In genomic region chr17:39001703-39002637, GRCh38 we compare ENCODE assay signal across 11 cellular contexts. TPM values are rescaled to one million over a fixed set of nuclear protein-coding genes. Genes with fewer than 3 reads are reported as not detected.
DNase-seq lines count a peak whose midpoint lies in the region; ATAC-seq and TF ChIP-seq lines count a peak whose summit lies in the region.
"Had no signal": no experiment of that assay in that cellular context is flagged by ENCODE, and none has a peak within 500 bp of the region (broad histone marks: within the 10 kb centered on the region; RNA-seq: fewer than 3 reads in every experiment).

No MANE protein-coding gene starts in this region.

- intact Hi-C loops in activated CD4-positive, alpha-beta memory T cell treated with anti-CD3 and anti-CD28 coated beads for 36 hours (cut with micrococcal nuclease), result no loop called here

- H3K4me3 Mint-ChIP-seq in activated CD4-positive, alpha-beta memory T cell treated with anti-CD3 and anti-CD28 coated beads for 36 hours, result no peak overlapping the region
- H3K4me3 Mint-ChIP-seq in activated CD4-positive, alpha-beta memory T cell treated with anti-CD3 and anti-CD28 coated beads, Interleukin-2, amount 10 ng/mL, durations not matched to agents 7 days and 5 days, result no peak overlapping the region
- H3K4me3 Mint-ChIP-seq: B cell, neural crest cell had no signal

- peak; percentile 24 for DNase-seq in activated CD4-positive, alpha-beta memory T cell treated with anti-CD3 and anti-CD28 coated beads for 36 hours
- no peak for DNase-seq in activated CD4-positive, alpha-beta memory T cell treated with anti-CD3 and anti-CD28 coated beads, Interleukin-2, amount 10 ng/mL, durations not matched to agents 7 days and 5 days
- DNase-seq in cardiac fibroblast (ENCODE audit: low read depth in 2 of 2), result peak; percentile 94 to 95
- no peak for DNase-seq in left lobe of liver (ENCODE audit: low spot score)
- DNase-seq in ureter (ENCODE audit: low spot score), result peak; percentile 79
- no peak for DNase-seq in HK-2 (ENCODE audit: unreplicated experiment)
- DNase-seq: activated CD8-positive, alpha-beta memory T cell treated with anti-CD3 and anti-CD28 coated beads for 24 hours had no signal

- peak overlapping the region; percentile 16 for H3K27ac Mint-ChIP-seq in activated CD4-positive, alpha-beta memory T cell treated with anti-CD3 and anti-CD28 coated beads for 36 hours
- no peak overlapping the region for H3K27ac Mint-ChIP-seq in activated CD4-positive, alpha-beta memory T cell treated with anti-CD3 and anti-CD28 coated beads, Interleukin-2, amount 10 ng/mL, durations not matched to agents 7 days and 5 days
- H3K27ac Mint-ChIP-seq: B cell had no signal

- H3K4me3 ChIP-seq in cardiac fibroblast (replicated peaks in 1 of 2; ENCODE audit: low read depth in 2 of 2, low read length in 2 of 2), result no peak overlapping the region

- H3K4me1 Mint-ChIP-seq in activated CD4-positive, alpha-beta memory T cell treated with anti-CD3 and anti-CD28 coated beads for 36 hours (ENCODE audit: low read depth), result peaks cover 23% of the 10 kb centered on the region
- peaks cover 18% of the 10 kb centered on the region for H3K4me1 Mint-ChIP-seq in activated CD4-positive, alpha-beta memory T cell treated with anti-CD3 and anti-CD28 coated beads, Interleukin-2, amount 10 ng/mL, durations not matched to agents 7 days and 5 days

- ATAC-seq in left lobe of liver, result peak; percentile 35
- no peak for ATAC-seq in GM19395 (IDR thresholded peaks at IDR 0.05; ENCODE audit: unreplicated experiment)
- ATAC-seq in GM19452 (IDR thresholded peaks at IDR 0.05; ENCODE audit: unreplicated experiment), result no peak

- H3K9me3 Mint-ChIP-seq in activated CD4-positive, alpha-beta memory T cell treated with anti-CD3 and anti-CD28 coated beads for 36 hours, result peaks cover 10% of the 10 kb centered on the region
- peaks cover 12% of the 10 kb centered on the region for H3K9me3 Mint-ChIP-seq in activated CD4-positive, alpha-beta memory T cell treated with anti-CD3 and anti-CD28 coated beads, Interleukin-2, amount 10 ng/mL, durations not matched to agents 7 days and 5 days

- H3K36me3 Mint-ChIP-seq in activated CD4-positive, alpha-beta memory T cell treated with anti-CD3 and anti-CD28 coated beads for 36 hours, result peaks cover 1% of the 10 kb centered on the region
- peaks cover 3% of the 10 kb centered on the region for H3K36me3 Mint-ChIP-seq in activated CD4-positive, alpha-beta memory T cell treated with anti-CD3 and anti-CD28 coated beads, Interleukin-2, amount 10 ng/mL, durations not matched to agents 7 days and 5 days (ENCODE audit: low read depth)

- H3K27me3 Mint-ChIP-seq in activated CD4-positive, alpha-beta memory T cell treated with anti-CD3 and anti-CD28 coated beads for 36 hours, result no peaks in the 10 kb centered on the region
- peaks cover 3% of the 10 kb centered on the region for H3K27me3 Mint-ChIP-seq in activated CD4-positive, alpha-beta memory T cell treated with anti-CD3 and anti-CD28 coated beads, Interleukin-2, amount 10 ng/mL, durations not matched to agents 7 days and 5 days

- CTCF ChIA-PET in activated CD4-positive, alpha-beta memory T cell treated with anti-CD3 and anti-CD28 coated beads for 36 hours (lab: Charles Lee), result interaction anchor here (0.6 kb wide), 1 partner anchor 17 kb away, joined by 3 read pairs; no protein-coding TSS in a partner anchor
- CTCF ChIA-PET in activated CD4-positive, alpha-beta memory T cell treated with anti-CD3 and anti-CD28 coated beads, Interleukin-2, amount 10 ng/mL, durations not matched to agents 7 days and 5 days (lab: Charles Lee), result interaction anchor here (0.6 to 2.0 kb wide), 3 partner anchors 19 to 163 kb away, joined by 3 to 4 read pairs (median 3); no protein-coding TSS in a partner anchor

- TF ChIP-seq CTCF in cardiac fibroblast (IDR thresholded peaks at IDR 0.05; ENCODE audit: low read depth, low read length), result no peak

- POLR2A ChIA-PET in activated CD4-positive, alpha-beta memory T cell treated with anti-CD3 and anti-CD28 coated beads for 36 hours (lab: Charles Lee), result no interaction called here
- POLR2A ChIA-PET in activated CD4-positive, alpha-beta memory T cell treated with anti-CD3 and anti-CD28 coated beads, Interleukin-2, amount 10 ng/mL, durations not matched to agents 7 days and 5 days (lab: Charles Lee), result no interaction called here

RNA-seq across cellular contexts. Expression of gene FBXO47, which starts 34.8 kb away (rescaled TPM):
- total RNA-seq in activated CD4-positive, alpha-beta memory T cell treated with anti-CD3 and anti-CD28 coated beads for 36 hours, result not detected
- total RNA-seq in activated CD4-positive, alpha-beta memory T cell treated with anti-CD3 and anti-CD28 coated beads, Interleukin-2, amount 10 ng/mL, durations not matched to agents 7 days and 5 days, result not detected
- 0.08 TPM for total RNA-seq in left lobe of liver
- not detected for total RNA-seq in ureter
- total RNA-seq: B cell, neural crest cell had no signal

Comparison
In these comparisons a context has a peak if more than half of its experiments do, and no peak if none do; other contexts are left out.
1. DNase-seq: peak in activated CD4-positive, alpha-beta memory T cell treated with anti-CD3 and anti-CD28 coated beads for 36 hours (single experiment), cardiac fibroblast (2 of 2) and ureter (single experiment); none in activated CD4-positive, alpha-beta memory T cell treated with anti-CD3 and anti-CD28 coated beads, Interleukin-2, amount 10 ng/mL, durations not matched to agents 7 days and 5 days (single experiment), left lobe of liver (single experiment) and HK-2 (single experiment).